Comparison of ENCODE assay signal across 1 cellular context in the genomic region with DNA sequence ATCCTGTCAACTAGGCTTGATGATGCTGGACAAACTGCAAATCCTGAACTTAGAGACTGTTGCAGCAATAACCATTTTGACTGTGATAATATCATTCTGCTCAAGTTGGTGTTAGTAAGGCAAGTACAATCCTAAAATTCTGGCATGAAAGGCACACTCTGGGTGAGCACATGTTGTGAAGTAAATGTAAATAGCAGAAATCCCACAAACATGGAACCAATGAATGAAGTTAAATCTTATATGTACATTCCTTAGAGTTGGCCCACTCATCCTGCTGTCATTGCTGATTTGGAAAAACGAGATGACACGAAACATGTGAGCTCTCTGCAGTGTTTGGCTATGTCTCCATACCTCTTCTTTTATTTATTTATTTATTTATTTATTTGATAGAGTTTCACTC.
TF ChIP-seq lines count a peak whose summit lies in the region.

No MANE protein-coding gene starts in this region.

TF ChIP-seq in GM12878, 131 proteins besides CTCF, POLR2A, EP300 and RAD21 (continued from another document):
- TF ChIP-seq HSF1 (IDR thresholded peaks at IDR 0.05; ENCODE audit: low read depth, low read length) (no peak), EGR1 (IDR thresholded peaks at IDR 0.05; ENCODE audit: borderline replicate concordance in 1 of 2, low read depth in 2 of 2, low read length in 2 of 2) (no peak), TCF3 (IDR thresholded peaks at IDR 0.05; ENCODE audit: borderline replicate concordance, insufficient read depth, low read depth, low read length) (no peak), CEBPB (IDR thresholded peaks at IDR 0.05; ENCODE audit: borderline replicate concordance in 1 of 2, low read depth in 2 of 2, low read length in 2 of 2) (no peak), TBL1XR1 (IDR thresholded peaks at IDR 0.05; ENCODE audit: low read depth, low read length) (no peak), NFIC (IDR thresholded peaks at IDR 0.05; ENCODE audit: low read depth, low read length) (no peak)
TF ChIP-seq in GM12878: peak in this region for 0.
